Comparison of ENCODE assay signal across 8 cellular contexts in genomic region chr6:13813011-13813410, GRCh38. TPM values are rescaled to one million over a fixed set of nuclear protein-coding genes. Genes with fewer than 3 reads are reported as not detected.
DNase-seq lines count a peak whose midpoint lies in the region; ATAC-seq and TF ChIP-seq lines count a peak whose summit lies in the region.

No MANE protein-coding gene starts in this region.

- H2AFZ ChIP-seq in Loucy (ENCODE audit: low read length), result no peak overlapping the region

- no peaks in the 10 kb centered on the region for H3K36me3 Mint-ChIP-seq in natural killer cell treated with Interleukin-12 subunit alpha and Interleukin-12 subunit beta and Interleukin-15 and Interleukin-18, amount 100 ng/mL, for 72 hours

- H3K4me2 ChIP-seq in Loucy (ENCODE audit: low read depth, low read length, poor library complexity, severe bottlenecking), result peak overlapping the region; percentile 76

- H3K4me3 Mint-ChIP-seq in natural killer cell treated with Interleukin-12 subunit alpha and Interleukin-12 subunit beta and Interleukin-15 and Interleukin-18, amount 100 ng/mL, for 72 hours, result peak overlapping the region; percentile 90

- H3K36me3 ChIP-seq in Loucy (ENCODE audit: insufficient read depth, low read length), result no peaks in the 10 kb centered on the region

- H3K4me3 ChIP-seq in Loucy (ENCODE audit: low read length, poor library complexity, severe bottlenecking), result peak overlapping the region; percentile 82

- TF ChIP-seq CTCF in Loucy (conservative IDR thresholded peaks at IDR 0.05; ENCODE audit: low read length), result no peak

- no peak for ATAC-seq in natural killer cell treated with Interleukin-12 subunit alpha and Interleukin-12 subunit beta and Interleukin-15 and Interleukin-18, amount 100 ng/mL, for 72 hours
- ATAC-seq in GM18861 (IDR thresholded peaks at IDR 0.05; ENCODE audit: unreplicated experiment), result no peak
- ATAC-seq in HG02759 (IDR thresholded peaks at IDR 0.05; ENCODE audit: unreplicated experiment), result no peak
- ATAC-seq in GM18909 (IDR thresholded peaks at IDR 0.05; ENCODE audit: poor library complexity, unreplicated experiment), result no peak

- H3K27ac Mint-ChIP-seq in natural killer cell treated with Interleukin-12 subunit alpha and Interleukin-12 subunit beta and Interleukin-15 and Interleukin-18, amount 100 ng/mL, for 72 hours, result peak overlapping the region; percentile 67 to 82

- H3K27me3 ChIP-seq in Loucy (ENCODE audit: insufficient read depth, low read length, poor library complexity, severe bottlenecking), result no peaks in the 10 kb centered on the region

- peaks cover 32 to 34% of the 10 kb centered on the region in 2 donors for H3K4me1 Mint-ChIP-seq in natural killer cell treated with Interleukin-12 subunit alpha and Interleukin-12 subunit beta and Interleukin-15 and Interleukin-18, amount 100 ng/mL, for 72 hours (ENCODE audit: low read depth in 2 of 2)

- peaks cover 36% of the 10 kb centered on the region for H3K4me1 ChIP-seq in Loucy (ENCODE audit: insufficient read depth, low read length, poor library complexity, severe bottlenecking)

- no peaks in the 10 kb centered on the region for H3K9me2 ChIP-seq in Loucy (replicated peaks; ENCODE audit: low read depth, low read length)

- DNase-seq in CD1c-positive myeloid dendritic cell (ENCODE audit: extremely low spot score), result peak; percentile 23
- peak; percentile 37 for DNase-seq in cerebellar cortex (ENCODE audit: low spot score)
- DNase-seq in natural killer cell treated with Interleukin-12 subunit alpha and Interleukin-12 subunit beta and Interleukin-15 and Interleukin-18, amount 100 ng/mL, for 72 hours (ENCODE audit: low spot score), result no peak
- no peak for DNase-seq in RKO (ENCODE audit: low spot score)

- H3K9me3 Mint-ChIP-seq in natural killer cell treated with Interleukin-12 subunit alpha and Interleukin-12 subunit beta and Interleukin-15 and Interleukin-18, amount 100 ng/mL, for 72 hours, result no peaks in the 10 kb centered on the region

- H3K9ac ChIP-seq in Loucy (ENCODE audit: low read depth, low read length, poor library complexity, severe bottlenecking), result peak overlapping the region; percentile 87

- peaks cover 6% of the 10 kb centered on the region; the same call in 1 of the 2 replicates for H3F3A ChIP-seq in Loucy (ENCODE audit: low read depth)

- peaks cover 14% of the 10 kb centered on the region for H4K20me1 ChIP-seq in Loucy (ENCODE audit: insufficient read depth, low read length, poor library complexity, severe bottlenecking)

- H3K79me2 ChIP-seq in Loucy (ENCODE audit: insufficient read depth, low read length), result peaks cover 35% of the 10 kb centered on the region

- H3K9me3 ChIP-seq in Loucy (ENCODE audit: insufficient read depth, low read depth, low read length), result no peaks in the 10 kb centered on the region

- H3K27me3 Mint-ChIP-seq in natural killer cell treated with Interleukin-12 subunit alpha and Interleukin-12 subunit beta and Interleukin-15 and Interleukin-18, amount 100 ng/mL, for 72 hours, result no peaks in the 10 kb centered on the region

RNA-seq across cellular contexts. Expression of gene MCUR1, which starts 1.3 kb away (rescaled TPM):
- total RNA-seq in natural killer cell treated with Interleukin-12 subunit alpha and Interleukin-12 subunit beta and Interleukin-15 and Interleukin-18, amount 100 ng/mL, for 72 hours, result 10 to 100 TPM; 23.4 to 42.9 TPM

Comparison
In these comparisons a context has a peak if more than half of its experiments do, and no peak if none do; other contexts are left out.
1. DNase-seq: peak in CD1c-positive myeloid dendritic cell (single experiment) and cerebellar cortex (single experiment); none in natural killer cell treated with Interleukin-12 subunit alpha and Interleukin-12 subunit beta and Interleukin-15 and Interleukin-18, amount 100 ng/mL, for 72 hours (single experiment) and RKO (single experiment).